ENCODE assay signal across 24 cellular contexts in genomic region chr3:97698691-97699090, GRCh38.
DNase-seq lines count a peak whose midpoint lies in the region; ATAC-seq and TF ChIP-seq lines count a peak whose summit lies in the region.
"Had no signal": no experiment of that assay in that cellular context is flagged by ENCODE, and none has a peak within 500 bp of the region (broad histone marks: within the 10 kb centered on the region; RNA-seq: fewer than 3 reads in every experiment).

No MANE protein-coding gene starts in this region.

- no peak overlapping the region for H3K27ac Mint-ChIP-seq in activated CD4-positive, alpha-beta T cell treated with anti-CD3 and anti-CD28 coated beads for 36 hours
- H3K27ac Mint-ChIP-seq: CD14-positive monocyte; CD4-positive, alpha-beta memory T cell; CD4-positive, CD25-positive, alpha-beta regulatory T cell; CD8-positive, alpha-beta memory T cell had no signal

- CTCF ChIA-PET in activated CD4-positive, alpha-beta T cell treated with anti-CD3 and anti-CD28 coated beads for 36 hours (lab: Charles Lee), result no interaction called here

- H3K36me3 Mint-ChIP-seq in activated CD4-positive, alpha-beta T cell treated with anti-CD3 and anti-CD28 coated beads for 36 hours (ENCODE audit: low read depth), result no peaks in the 10 kb centered on the region
- H3K36me3 Mint-ChIP-seq: CD14-positive monocyte; CD4-positive, alpha-beta memory T cell; CD4-positive, CD25-positive, alpha-beta regulatory T cell; CD8-positive, alpha-beta memory T cell had no signal

- H3K4me1 ChIP-seq in prostate gland (replicated peaks), result peaks cover 5% of the 10 kb centered on the region

- POLR2A ChIA-PET in activated CD4-positive, alpha-beta T cell treated with anti-CD3 and anti-CD28 coated beads for 36 hours (lab: Charles Lee), result no interaction called here

- no peaks in the 10 kb centered on the region for H3K4me1 Mint-ChIP-seq in activated CD4-positive, alpha-beta T cell treated with anti-CD3 and anti-CD28 coated beads for 36 hours
- H3K4me1 Mint-ChIP-seq: CD14-positive monocyte; CD4-positive, alpha-beta memory T cell; CD4-positive, CD25-positive, alpha-beta regulatory T cell; CD8-positive, alpha-beta memory T cell had no signal

- H3K36me3 ChIP-seq in prostate gland, result no peaks in the 10 kb centered on the region
- H3K36me3 ChIP-seq: BE2C, BLaER1 had no signal

- no peak overlapping the region for H3K4me3 Mint-ChIP-seq in activated CD4-positive, alpha-beta T cell treated with anti-CD3 and anti-CD28 coated beads for 36 hours
- H3K4me3 Mint-ChIP-seq: CD14-positive monocyte; CD4-positive, alpha-beta memory T cell; CD4-positive, CD25-positive, alpha-beta regulatory T cell; CD8-positive, alpha-beta memory T cell had no signal

- H3K27ac ChIP-seq in prostate gland, result no peak overlapping the region
- H3K27ac ChIP-seq: 22Rv1, BLaER1 had no signal

- DNase-seq in SHP77 treated with DMSO at 0.1 percent for 48 hours (lab: John Stamatoyannopoulos, UW) (peak; percentile 49), SHP77 (lab: John Stamatoyannopoulos, UW) (no peak), LNCaP clone FGC (ENCODE audit: low read depth) (peak; percentile 79), prostate gland (ENCODE audit: low spot score) (peak; percentile 30), KBM-7 (no peak)
- no peak for DNase-seq in activated CD4-positive, alpha-beta T cell treated with anti-CD3 and anti-CD28 coated beads for 36 hours
- DNase-seq: ACHN; BE2C; C1 segment of cervical spinal cord; CD4-positive, alpha-beta memory T cell; CD4-positive, CD25-positive, alpha-beta regulatory T cell; CD8-positive, alpha-beta memory T cell; COR-L47; DMS 273 treated with DMSO at 0.1 percent for 48 hours; DMS153; DMS53; DMS79; DND-41; EL; GDM1 had no signal

- H3K4me3 ChIP-seq in LNCaP clone FGC (ENCODE audit: low read depth, low read length) (no peak overlapping the region), prostate gland (no peak overlapping the region)
- H3K4me3 ChIP-seq: BLaER1, GM12878 had no signal

- no peaks in the 10 kb centered on the region for H3K9me3 ChIP-seq in prostate gland
- H3K9me3 ChIP-seq: BE2C, BLaER1 had no signal

- H3K27me3 ChIP-seq in prostate gland (replicated peaks; ENCODE audit: insufficient read depth), result no peaks in the 10 kb centered on the region
- H3K27me3 ChIP-seq: BE2C, BLaER1 had no signal

- in situ Hi-C loops in KBM-7 (cut with MboI; ENCODE audit: low pct_unique_long_range_greater_than_20kb, low sequenced_read_pairs), result no loop called here

- no peak for ATAC-seq in activated CD4-positive, alpha-beta T cell treated with anti-CD3 and anti-CD28 coated beads for 36 hours
- ATAC-seq: GM12878 had no signal

- H3K9me3 Mint-ChIP-seq in activated CD4-positive, alpha-beta T cell treated with anti-CD3 and anti-CD28 coated beads for 36 hours (ENCODE audit: low read depth), result no peaks in the 10 kb centered on the region
- H3K9me3 Mint-ChIP-seq: CD14-positive monocyte; CD4-positive, alpha-beta memory T cell; CD4-positive, CD25-positive, alpha-beta regulatory T cell; CD8-positive, alpha-beta memory T cell had no signal

- no peak for TF ChIP-seq POLR2A in prostate gland (IDR thresholded peaks at IDR 0.05)

- no peak for TF ChIP-seq CTCF in LNCaP clone FGC (IDR thresholded peaks at IDR 0.05; ENCODE audit: control insufficient read depth, extremely low read depth, insufficient read depth)
- TF ChIP-seq CTCF in prostate gland (IDR thresholded peaks at IDR 0.05), result no peak

- peaks cover 17% of the 10 kb centered on the region for H3K27me3 Mint-ChIP-seq in activated CD4-positive, alpha-beta T cell treated with anti-CD3 and anti-CD28 coated beads for 36 hours

- intact Hi-C loops in prostate gland (cut with DNase I), result no loop called here
- intact Hi-C loops in activated CD4-positive, alpha-beta T cell treated with anti-CD3 and anti-CD28 coated beads for 36 hours (cut with DNase I, micrococcal nuclease), result no loop called here

- WGBS in prostate gland, result 28% methylated on average over 5 of the region's 5 CpGs

Comparison
In these comparisons a context has a peak if more than half of its experiments do, and no peak if none do; other contexts are left out.
1. DNase-seq: peak in SHP77 treated with DMSO at 0.1 percent for 48 hours (single experiment), LNCaP clone FGC (single experiment) and prostate gland (single experiment); none in SHP77 (0 of 2), activated CD4-positive, alpha-beta T cell treated with anti-CD3 and anti-CD28 coated beads for 36 hours (single experiment) and KBM-7 (single experiment).